Comparison of ENCODE assay signal across 25 cellular contexts in genomic region chr7:70512144-70512543, GRCh38.
"Had no signal": no experiment of that assay in that cellular context is flagged by ENCODE, and none has a peak within 500 bp of the region (broad histone marks: within the 10 kb centered on the region; RNA-seq: fewer than 3 reads in every experiment).

No MANE protein-coding gene starts in this region.

- H3K4me3 Mint-ChIP-seq: activated B cell treated with CpG ODN at 0.5 μM for 24 hours; activated CD4-positive, alpha-beta T cell treated with anti-CD3 and anti-CD28 coated beads for 36 hours; effector memory CD8-positive, alpha-beta T cell; neural crest cell; stimulated activated naive B cell treated with anti-CD40 and anti-IgM and Interleukin-4, amounts not matched to agents 10 μg/mL and 1 μg/mL and 100 μg/mL, for 72 hours; T-cell; type B pancreatic cell had no signal

- H3K9me3 Mint-ChIP-seq: activated B cell treated with CpG ODN at 0.5 μM for 24 hours; effector memory CD8-positive, alpha-beta T cell; neural crest cell; stimulated activated naive B cell treated with anti-CD40 and anti-IgM and Interleukin-4, amounts not matched to agents 10 μg/mL and 1 μg/mL and 100 μg/mL, for 72 hours; T-cell; type B pancreatic cell had no signal

- ATAC-seq: activated CD4-positive, alpha-beta T cell treated with anti-CD3 and anti-CD28 coated beads for 36 hours; effector memory CD8-positive, alpha-beta T cell; esophagus mucosa; mucosa of descending colon; sciatic nerve; stimulated activated naive B cell treated with anti-CD40 and anti-IgM and Interleukin-4, amounts not matched to agents 10 μg/mL and 1 μg/mL and 100 μg/mL, for 72 hours; T-cell had no signal

- H3K27ac Mint-ChIP-seq: activated B cell treated with CpG ODN at 0.5 μM for 24 hours; activated CD4-positive, alpha-beta T cell treated with anti-CD3 and anti-CD28 coated beads for 36 hours; effector memory CD8-positive, alpha-beta T cell; stimulated activated naive B cell treated with anti-CD40 and anti-IgM and Interleukin-4, amounts not matched to agents 10 μg/mL and 1 μg/mL and 100 μg/mL, for 72 hours; T-cell; type B pancreatic cell had no signal

- H3K4me1 Mint-ChIP-seq: activated B cell treated with CpG ODN at 0.5 μM for 24 hours; activated CD4-positive, alpha-beta T cell treated with anti-CD3 and anti-CD28 coated beads for 36 hours; naive B cell; neural crest cell; stimulated activated naive B cell treated with anti-CD40 and anti-IgM and Interleukin-4, amounts not matched to agents 10 μg/mL and 1 μg/mL and 100 μg/mL, for 72 hours; T-cell had no signal

- H3K4me1 ChIP-seq: colonic mucosa, testis had no signal

- DNase-seq: activated B cell treated with CpG ODN at 0.5 μM for 24 hours; activated CD4-positive, alpha-beta T cell treated with anti-CD3 and anti-CD28 coated beads for 36 hours; activated CD4-positive, alpha-beta T cell treated with anti-CD3 and anti-CD28 coated beads, Interleukin-2, amount 50 U/mL, for 4 hours; activated naive CD4-positive, alpha-beta T cell treated with Interleukin-2 at 50 U/mL for 16 hours; activated T-cell treated with anti-CD3 and anti-CD28 coated beads, Interleukin-2, amount 50 U/mL, for 48 hours; amygdala; colonic mucosa; dorsolateral prefrontal cortex; effector memory CD8-positive, alpha-beta T cell; glutamatergic neuron; hippocampal formation; mesenchymal stem cell; mucosa of descending colon; naive B cell; occipital lobe; posterior cingulate gyrus; stimulated activated CD4-positive, alpha-beta T cell treated with anti-CD3 and anti-CD28 coated beads, Interleukin-2, amount 100 ng/mL, for 48 hours; stimulated activated CD8-positive, alpha-beta memory T cell treated with anti-CD3 and anti-CD28 coated beads, Interleukin-4, amount 100 ng/mL, for 48 hours; stimulated activated naive B cell treated with anti-CD40 and anti-IgM and Interleukin-4, amounts not matched to agents 10 μg/mL and 1 μg/mL and 100 μg/mL, for 72 hours; T-cell; testis had no signal

- H3K36me3 ChIP-seq: colonic mucosa had no signal

- H3K27ac ChIP-seq: colonic mucosa, dorsolateral prefrontal cortex, testis had no signal

- H3K4me3 ChIP-seq: colonic mucosa, dorsolateral prefrontal cortex, mucosa of descending colon, testis had no signal

- H3K36me3 Mint-ChIP-seq: naive B cell, T-cell had no signal

- H3K9me3 ChIP-seq: colonic mucosa, mucosa of descending colon, testis had no signal

- H3K27me3 Mint-ChIP-seq: activated B cell treated with CpG ODN at 0.5 μM for 24 hours; activated CD4-positive, alpha-beta T cell treated with anti-CD3 and anti-CD28 coated beads for 36 hours; naive B cell; stimulated activated naive B cell treated with anti-CD40 and anti-IgM and Interleukin-4, amounts not matched to agents 10 μg/mL and 1 μg/mL and 100 μg/mL, for 72 hours; T-cell had no signal

- H3K27me3 ChIP-seq: colonic mucosa, dorsolateral prefrontal cortex, testis had no signal
